In genomic region chr17:2266045-2266864, GRCh38 we compare ENCODE assay signal across 9 cellular contexts. TPM values are rescaled to one million over a fixed set of nuclear protein-coding genes. Genes with fewer than 3 reads are reported as not detected.
DNase-seq lines count a peak whose midpoint lies in the region; ATAC-seq, FAIRE-seq and TF ChIP-seq lines count a peak whose summit lies in the region.
"Had no signal": no experiment of that assay in that cellular context is flagged by ENCODE, and none has a peak within 500 bp of the region (broad histone marks: within the 10 kb centered on the region; RNA-seq: fewer than 3 reads in every experiment).

No MANE protein-coding gene starts in this region.

- no peak overlapping the region for H3K4me2 ChIP-seq in mesenchymal stem cell (ENCODE audit: low read length, poor library complexity, severe bottlenecking)

- H3K27ac Mint-ChIP-seq in endodermal cell: no peak overlapping the region

- H3K4ac ChIP-seq in mesenchymal stem cell (ENCODE audit: low read depth in 1 of 2, low read length in 2 of 2): no peak overlapping the region

- peaks cover 18% of the 10 kb centered on the region for H3K4me1 Mint-ChIP-seq in endodermal cell

- H3K9me3 ChIP-seq in mesenchymal stem cell (ENCODE audit: control insufficient read depth, low read length) (no peaks in the 10 kb centered on the region), endodermal cell (ENCODE audit: control insufficient read depth, low read length) (no peaks in the 10 kb centered on the region)

- H2AK5ac ChIP-seq in mesenchymal stem cell (ENCODE audit: low read length, severe bottlenecking): no peak overlapping the region

- H2AFZ ChIP-seq in mesenchymal stem cell (ENCODE audit: low read depth, low read length): no peak overlapping the region

- no peak overlapping the region for H3K18ac ChIP-seq in mesenchymal stem cell (ENCODE audit: low read depth in 1 of 2, low read length in 2 of 2)

- no peak overlapping the region for H3K4me3 ChIP-seq in mesenchymal stem cell (ENCODE audit: insufficient read depth in 1 of 2, low read depth in 1 of 2, low read length in 2 of 2)
- H3K4me3 ChIP-seq in endodermal cell (ENCODE audit: low read length): no peak overlapping the region

- no peaks in the 10 kb centered on the region for H3K27me3 Mint-ChIP-seq in endodermal cell (ENCODE audit: insufficient read depth)

- no peak overlapping the region for H2BK15ac ChIP-seq in mesenchymal stem cell (ENCODE audit: low read depth, poor library complexity, severe bottlenecking)

- DNase-seq in GM19239 (ENCODE audit: insufficient read length, low spot score) (no peak), mesenchymal stem cell (peak; percentile 44), ureter (ENCODE audit: low spot score) (peak; percentile 54), endodermal cell (no peak), COLO829 (ENCODE audit: low spot score) (no peak), NCI-H2081 treated with DMSO at 0.1 percent for 48 hours (lab: John Stamatoyannopoulos, UW) (no peak)
- peak; percentile 85 for DNase-seq in activated CD8-positive, alpha-beta memory T cell treated with anti-CD3 and anti-CD28 coated beads for 24 hours

- TF ChIP-seq CTCF in endodermal cell (conservative IDR thresholded peaks at IDR 0.05): no peak

- H3K27me3 ChIP-seq in mesenchymal stem cell (ENCODE audit: control insufficient read depth in 1 of 2, insufficient read depth in 1 of 2, low read length in 2 of 2): no peaks in the 10 kb centered on the region
- no peaks in the 10 kb centered on the region for H3K27me3 ChIP-seq in endodermal cell (ENCODE audit: control insufficient read depth, insufficient read depth, low read length, poor library complexity, severe bottlenecking)

- H3K36me3 Mint-ChIP-seq in endodermal cell (ENCODE audit: low read depth): peaks cover 55% of the 10 kb centered on the region

- H3K23ac ChIP-seq in mesenchymal stem cell (ENCODE audit: low read length in 2 of 2): no peak overlapping the region

- WGBS in mesenchymal stem cell: 91% methylated on average over 7 of the region's 13 CpGs
- whole genome bisulfite sequencing in endodermal cell (ENCODE audit: insufficient coverage in 1 of 2, insufficient read length in 1 of 2), 2 experiments: 96 to 98% methylated on average over 8 to 11 of the region's 13 CpGs

- FAIRE-seq in GM19239 (lab: Jason Lieb, UNC): peak; percentile 96

- peak; percentile 55 for ATAC-seq in HG03378 (IDR thresholded peaks at IDR 0.05; ENCODE audit: unreplicated experiment)
- ATAC-seq: Panc1 had no signal

- peaks cover 28% of the 10 kb centered on the region for H3K79me1 ChIP-seq in mesenchymal stem cell (replicated peaks; ENCODE audit: low read length, poor library complexity, severe bottlenecking)

- H3K9me3 Mint-ChIP-seq in endodermal cell: no peaks in the 10 kb centered on the region

- no peak overlapping the region for H2BK12ac ChIP-seq in mesenchymal stem cell (ENCODE audit: low read length in 2 of 2)

- H2BK120ac ChIP-seq in mesenchymal stem cell (ENCODE audit: low read depth, low read length): no peak overlapping the region

- H4K8ac ChIP-seq in mesenchymal stem cell (ENCODE audit: low read length): no peak overlapping the region

- no peak overlapping the region for H3K14ac ChIP-seq in mesenchymal stem cell (ENCODE audit: low read length in 2 of 2)

- H3K27ac ChIP-seq in mesenchymal stem cell (ENCODE audit: low read length, poor library complexity, severe bottlenecking): no peak overlapping the region
- H3K27ac ChIP-seq in endodermal cell (ENCODE audit: low read depth, low read length): no peak overlapping the region

- H2BK5ac ChIP-seq in mesenchymal stem cell (ENCODE audit: low read depth, low read length, poor library complexity, severe bottlenecking): no peak overlapping the region

- H3K36me3 ChIP-seq in mesenchymal stem cell (ENCODE audit: control insufficient read depth in 1 of 2, insufficient read depth in 2 of 2, low read depth in 1 of 2, low read length in 2 of 2): peaks cover 26 to 37% of the 10 kb centered on the region in 2 experiments
- peaks cover 80% of the 10 kb centered on the region for H3K36me3 ChIP-seq in endodermal cell (ENCODE audit: control insufficient read depth, insufficient read depth, low read length)

- H4K91ac ChIP-seq in mesenchymal stem cell (ENCODE audit: low read length): no peak overlapping the region

- no peak overlapping the region for H3K9ac ChIP-seq in mesenchymal stem cell (ENCODE audit: low read length)
- no peak overlapping the region for H3K9ac ChIP-seq in endodermal cell (ENCODE audit: extremely low read depth, low read length, poor library complexity, severe bottlenecking)

- H3K4me3 Mint-ChIP-seq in endodermal cell: no peak overlapping the region

- peaks cover 1% of the 10 kb centered on the region for H3K4me1 ChIP-seq in mesenchymal stem cell (ENCODE audit: control insufficient read depth, insufficient read depth, low read depth, low read length)
- no peaks in the 10 kb centered on the region for H3K4me1 ChIP-seq in endodermal cell (ENCODE audit: control insufficient read depth, insufficient read depth, low read length)

RNA-seq across cellular contexts. Expression of gene SMG6, which starts 37.3 kb away (rescaled TPM):
- polyA plus RNA-seq in mesenchymal stem cell (2013, experiment 1 of 2): 25.3 TPM
- 25.6 TPM for polyA plus RNA-seq in mesenchymal stem cell (2013, experiment 2 of 2)
- 58.4 TPM for total RNA-seq in ureter
- 10 to 100 TPM; 44.3 to 56.7 TPM for total RNA-seq in endodermal cell
- 30.3 TPM for polyA plus RNA-seq in endodermal cell (2013, experiment 1 of 2)
- 26.0 TPM for polyA plus RNA-seq in endodermal cell (2013, experiment 2 of 2)

RNA-seq across cellular contexts. Expression of gene SRR, which starts 37.5 kb away (rescaled TPM):
- 12.2 TPM for polyA plus RNA-seq in mesenchymal stem cell (2013, experiment 1 of 2)
- 10.6 TPM for polyA plus RNA-seq in mesenchymal stem cell (2013, experiment 2 of 2)
- 6.3 TPM for total RNA-seq in ureter
- total RNA-seq in endodermal cell: 10 to 100 TPM; 10.2 to 38.0 TPM
- polyA plus RNA-seq in endodermal cell (2013, experiment 1 of 2): 28.8 TPM
- 28.2 TPM for polyA plus RNA-seq in endodermal cell (2013, experiment 2 of 2)

Comparison
In these comparisons a context has a peak if more than half of its experiments do, and no peak if none do; other contexts are left out.
1. DNase-seq: peak in activated CD8-positive, alpha-beta memory T cell treated with anti-CD3 and anti-CD28 coated beads for 24 hours (single experiment), mesenchymal stem cell (single experiment) and ureter (single experiment); none in GM19239 (single experiment), endodermal cell (single experiment), COLO829 (single experiment) and NCI-H2081 treated with DMSO at 0.1 percent for 48 hours (single experiment).